In genomic region chr20:36845288-36845969, GRCh38 we compare ENCODE assay signal across 14 cellular contexts. TPM values are rescaled to one million over a fixed set of nuclear protein-coding genes. Genes with fewer than 3 reads are reported as not detected.
A peak's percentile ranks its signal among the peaks of the same experiment; 100 is the strongest.
DNase-seq lines count a peak whose midpoint lies in the region; ATAC-seq, FAIRE-seq and TF ChIP-seq lines count a peak whose summit lies in the region.
"Had no signal": no experiment of that assay in that cellular context is flagged by ENCODE, and none has a peak within 500 bp of the region (broad histone marks: within the 10 kb centered on the region; RNA-seq: fewer than 3 reads in every experiment).

No MANE protein-coding gene starts in this region.

- peak overlapping the region in 1 of 2 experiments; percentile 76; a peak in 1 of 4 replicates for H3K9ac ChIP-seq in K562 (ENCODE audit: insufficient read depth in 1 of 2, low read depth in 2 of 2, low read length in 2 of 2)

- H3K27me3 ChIP-seq in K562 (ENCODE audit: control insufficient read depth in 2 of 2, insufficient read depth in 2 of 2, low read length in 2 of 2) (no peaks in the 10 kb centered on the region), tibial artery (no peaks in the 10 kb centered on the region), foreskin keratinocyte (no peaks in the 10 kb centered on the region)

- 0 out of 2 replicates have a peak, but pooled peaks cover 3% of the 10 kb centered on the region for H4K20me1 ChIP-seq in K562 (replicated peaks; ENCODE audit: control insufficient read depth, insufficient read depth, low read length)

- POLR2A ChIA-PET in K562 (lab: Yijun Ruan, JAX): interaction anchor here (0.8 to 7.0 kb wide), 3 partner anchors 8 to 14 kb away, joined by 3 to 65 read pairs (median 7); a partner anchor contains a TSS

- DNase-seq in NCI-H2107 treated with DMSO at 0.1 percent for 48 hours (lab: John Stamatoyannopoulos, UW; ENCODE audit: unreplicated experiment) (peak; percentile 17), NCI-H2107 (lab: John Stamatoyannopoulos, UW) (no peak), K562 (ENCODE audit: extremely low read depth in 1 of 4, low spot score in 3 of 4) (no peak), mesothelial cell of epicardium (ENCODE audit: low spot score in 2 of 2, unreplicated experiment in 2 of 2) (no peak), tibial artery (no peak), NCI-H774 (lab: John Stamatoyannopoulos, UW) (no peak), foreskin keratinocyte (no peak)
- DNase-seq: NCI-H1105 had no signal

- in situ Hi-C loops in K562 (cut with MboI): no loop called here

- BruUV-seq in K562 (replicated peaks; lab: Mats Ljungman, UMichigan): no TSS peak

- no peaks in the 10 kb centered on the region for H3K9me1 ChIP-seq in K562 (ENCODE audit: control insufficient read depth, insufficient read depth, low read length)

- peaks cover 40% of the 10 kb centered on the region for H3K79me2 ChIP-seq in K562 (ENCODE audit: control insufficient read depth, insufficient read depth, low read length)

- H3K4me1 Mint-ChIP-seq in mesothelial cell of epicardium: peaks cover 5% of the 10 kb centered on the region

- no peak for TF ChIP-seq EP300 in K562 (IDR thresholded peaks at IDR 0.05; ENCODE audit: low read length)

- CTCF ChIA-PET in K562 (lab: Yijun Ruan, JAX; ENCODE audit: low intra/inter-chr PET ratio): no interaction called here

- no peak for TF ChIP-seq CTCF in K562 (IDR thresholded peaks at IDR 0.05 in 2 of 3, conservative IDR thresholded peaks at IDR 0.05 in 1 of 3; ENCODE audit: insufficient read depth in 2 of 3, low read depth in 1 of 3, low read length in 3 of 3)
- no peak for TF ChIP-seq CTCF in mesothelial cell of epicardium (IDR thresholded peaks at IDR 0.05; ENCODE audit: unreplicated experiment)
- TF ChIP-seq CTCF in tibial artery (IDR thresholded peaks at IDR 0.05): no peak
- no peak for TF ChIP-seq CTCF in foreskin keratinocyte (conservative IDR thresholded peaks at IDR 0.05)

- WGBS in K562 (ENCODE audit: insufficient coverage, low coverage, missing lambda C conversion rate): 94% methylated on average over 10 of the region's 10 CpGs

- H3K4me3 ChIP-seq in K562 (no peak overlapping the region), tibial artery (no peak overlapping the region)
- H3K4me3 ChIP-seq: A549, smooth muscle cell had no signal

- no peak for TF ChIP-seq RAD21 in K562 (CRISPR knock-in tag; conservative IDR thresholded peaks at IDR 0.05 in 1 of 2, IDR thresholded peaks at IDR 0.05 in 1 of 2)

- H3K9me3 Mint-ChIP-seq in mesothelial cell of epicardium: no peaks in the 10 kb centered on the region
- H3K9me3 Mint-ChIP-seq: activated naive CD4-positive, alpha-beta T cell treated with anti-CD3 and anti-CD28 coated beads, Interleukin-2, amount 50 U/mL, for 24 hours had no signal

- no peaks in the 10 kb centered on the region for H3K27me3 Mint-ChIP-seq in mesothelial cell of epicardium (ENCODE audit: low read depth)
- H3K27me3 Mint-ChIP-seq: activated naive CD4-positive, alpha-beta T cell treated with anti-CD3 and anti-CD28 coated beads, Interleukin-2, amount 50 U/mL, for 24 hours had no signal

- ATAC-seq in K562: no peak
- no peak for ATAC-seq in GM19023 (IDR thresholded peaks at IDR 0.05; ENCODE audit: unreplicated experiment)
- no peak for ATAC-seq in foreskin keratinocyte
- ATAC-seq: A549 had no signal

- peaks cover 2% of the 10 kb centered on the region for H3K36me3 Mint-ChIP-seq in mesothelial cell of epicardium
- H3K36me3 Mint-ChIP-seq: activated naive CD4-positive, alpha-beta T cell treated with anti-CD3 and anti-CD28 coated beads, Interleukin-2, amount 50 U/mL, for 24 hours had no signal

- H3K4me1 ChIP-seq in K562 (replicated peaks in 1 of 2; ENCODE audit: control insufficient read depth in 2 of 2, insufficient read depth in 2 of 2, low read length in 2 of 2) (peaks cover 13 to 27% of the 10 kb centered on the region in 2 experiments; a peak in 4 of 5 replicates), tibial artery (peaks cover 15 to 79% (median 63%) of the 10 kb centered on the region in 4 donors), foreskin keratinocyte (peaks cover 26% of the 10 kb centered on the region)

- H3K36me3 ChIP-seq in K562 (ENCODE audit: control insufficient read depth, insufficient read depth, low read length): peaks cover 14% of the 10 kb centered on the region; the same call in 1 of the 3 replicates
- no peaks in the 10 kb centered on the region for H3K36me3 ChIP-seq in tibial artery

- H3K27ac Mint-ChIP-seq in mesothelial cell of epicardium: peak overlapping the region; percentile 43
- H3K27ac Mint-ChIP-seq: activated naive CD4-positive, alpha-beta T cell treated with anti-CD3 and anti-CD28 coated beads, Interleukin-2, amount 50 U/mL, for 24 hours had no signal

- H3K9me3 ChIP-seq in K562 (replicated peaks; ENCODE audit: control insufficient read depth, insufficient read depth, low read depth, low read length): no peaks in the 10 kb centered on the region; the same call in 1 of the 2 replicates
- H3K9me3 ChIP-seq in tibial artery: no peaks in the 10 kb centered on the region
- H3K9me3 ChIP-seq: A549 had no signal

- H2AFZ ChIP-seq in K562 (ENCODE audit: low read depth, low read length): no peak overlapping the region

- H3K4me2 ChIP-seq in K562 (ENCODE audit: insufficient read depth, low read length): no peak overlapping the region
- H3K4me2 ChIP-seq: A549, smooth muscle cell had no signal

- no peak for TF ChIP-seq POLR2A in K562 (conservative IDR thresholded peaks at IDR 0.05)

- intact Hi-C loops in K562 (cut with micrococcal nuclease) (no loop called here), tibial artery (cut with DNase I; ENCODE audit: low total_unique reads) (no loop called here)

- H3K27ac ChIP-seq in K562 (ENCODE audit: extremely low read depth, low read depth, low read length): no peak overlapping the region
- peak overlapping the region; percentile 89 to 96 for H3K27ac ChIP-seq in tibial artery
- H3K27ac ChIP-seq in foreskin keratinocyte: no peak overlapping the region

- no peak overlapping the region for H3K4me3 Mint-ChIP-seq in mesothelial cell of epicardium
- H3K4me3 Mint-ChIP-seq: activated naive CD4-positive, alpha-beta T cell treated with anti-CD3 and anti-CD28 coated beads, Interleukin-2, amount 50 U/mL, for 24 hours had no signal

- FAIRE-seq in K562 (lab: Jason Lieb, UNC): no peak
- FAIRE-seq: A549, GM12892 had no signal

TF ChIP-seq in K562, 482 proteins besides CTCF, POLR2A, EP300 and RAD21:
- TF ChIP-seq ZNF24 (IDR thresholded peaks at IDR 0.05): peak; percentile 77
- 0 out of 2 replicates have a peak, but pooled peaks have one; percentile 49 for TF ChIP-seq POLR2G (IDR thresholded peaks at IDR 0.05; ENCODE audit: low read depth, low read length)
- no peak for TF ChIP-seq TFAP4 (CRISPR knock-in tag; IDR thresholded peaks at IDR 0.05; ENCODE audit: borderline replicate concordance)
- no peak for TF ChIP-seq ZNF583 (CRISPR knock-in tag; IDR thresholded peaks at IDR 0.05)
TF ChIP-seq in K562: peak in this region for 2.

RNA-seq across cellular contexts. Expression of gene TLDC2, which starts 30.5 kb away (rescaled TPM):
- not detected in 2 replicates for total RNA-seq in K562 (2011; cell fraction: chromatin; rRNA removed; ENCODE audit: low replicate concordance)
- not detected in 2 replicates for total RNA-seq in K562 (2011; cell fraction: nucleolus; rRNA removed)
- total RNA-seq in K562 (2011; cell fraction: nucleoplasm; rRNA removed): not detected in 2 replicates
- total RNA-seq in K562 (2014; rRNA removed): not detected in 2 replicates
- total RNA-seq in K562 (2014; rRNA removed; fragmentation: Illumina TruSeq; extraction: Trizol): not detected in 2 replicates
- total RNA-seq in K562 (2015; rRNA removed; fragmentation: Illumina TruSeq; extraction: Trizol): not detected in 2 replicates
- not detected in 2 replicates for total RNA-seq in K562 (2021)
- polyA plus RNA-seq in K562 (2011; rRNA removed): not detected in 2 replicates
- polyA plus RNA-seq in K562 (2011; cell fraction: cytosol; rRNA removed): 0.04 TPM in 1 of 2 replicates, not detected in the other
- not detected in 2 replicates for polyA plus RNA-seq in K562 (2011; cell fraction: nucleus; rRNA removed)
- 0.15 and 0.17 TPM in 2 replicates for polyA plus RNA-seq in K562 (2012)
- not detected in 2 replicates for polyA plus RNA-seq in K562 (2014; fragmentation: Illumina TruSeq; extraction: Trizol)
- polyA plus RNA-seq in K562 (2014; fragmentation: Nextera tagmentation; extraction: Ambion mirVana): not detected
- polyA plus RNA-seq in K562 (2014; rRNA removed): not detected in 2 replicates
- not detected in 2 replicates for polyA minus RNA-seq in K562 (2011; rRNA and poly(A)+ RNA removed)
- polyA minus RNA-seq in K562 (2011; cell fraction: cytosol; rRNA and poly(A)+ RNA removed): not detected in 2 replicates
- polyA minus RNA-seq in K562 (2011; cell fraction: nucleus; rRNA and poly(A)+ RNA removed): not detected in 2 replicates
- 0.29 to 0.64 TPM (median 0.58 TPM) in 3 replicates for total RNA-seq in mesothelial cell of epicardium
- total RNA-seq in foreskin keratinocyte: 0.10 TPM in 1 of 2 replicates, not detected in the other
- polyA plus RNA-seq in foreskin keratinocyte: 0.09 TPM in 1 of 2 replicates, not detected in the other
- total RNA-seq: smooth muscle cell; T-helper 1 cell treated with Interleukin-12 subunit alpha and Interleukin-12 subunit beta and Interleukin-4 antibody, amounts not matched to agents 30 ng/mL and 1 ng/mL, for 36 hours had no signal
- polyA plus RNA-seq: smooth muscle cell had no signal

Comparison
In these comparisons a context has a peak if more than half of its experiments do, and no peak if none do; other contexts are left out.
1. H3K27ac ChIP-seq: peak in tibial artery (2 of 2); none in K562 (single experiment) and foreskin keratinocyte (single experiment).